In genomic region chr16:726438-727290, GRCh38 we compare ENCODE assay signal across 8 cellular contexts. TPM values are rescaled to one million over a fixed set of nuclear protein-coding genes. Genes with fewer than 3 reads are reported as not detected.
A peak's percentile ranks its signal among the peaks of the same experiment; 100 is the strongest.
DNase-seq lines count a peak whose midpoint lies in the region; ATAC-seq, FAIRE-seq and TF ChIP-seq lines count a peak whose summit lies in the region.

CCDC78 (minus strand) TSS chr16:726443; CDS start chr16:726367, 76 bp downstream.
HAGHL (plus strand) TSS chr16:727106; CDS start chr16:727510, 404 bp downstream.

- H3K9me3 ChIP-seq in NT2/D1 (ENCODE audit: insufficient read depth, low read length): no peaks in the 10 kb centered on the region; the same call in 1 of the 2 replicates
- H3K9me3 ChIP-seq in gastroesophageal sphincter: no peaks in the 10 kb centered on the region

- peak within 1 kb of the TSS in 2 of 4 donors; percentile 3 to 51 for H3K27ac ChIP-seq in gastroesophageal sphincter

- no CpG with 5 or more reads among the region's 88 CpGs for WGBS in gastroesophageal sphincter (ENCODE audit: low coverage in 1 of 2), 2 donors

- peaks cover 24% of the 10 kb centered on the region for H3K4me1 ChIP-seq in NT2/D1 (ENCODE audit: insufficient read depth, insufficient read length)
- H3K4me1 ChIP-seq in gastroesophageal sphincter: peaks cover 0 to 45% (median 24%) of the 10 kb centered on the region in 3 donors

- TF ChIP-seq CTCF in AG04449 (IDR thresholded peaks at IDR 0.05; ENCODE audit: insufficient read depth, low read length, missing control alignments): no peak
- TF ChIP-seq CTCF in gastroesophageal sphincter (IDR thresholded peaks at IDR 0.05): no peak

- TF ChIP-seq EP300 in gastroesophageal sphincter (IDR thresholded peaks at IDR 0.05): no peak

- H3K4me3 ChIP-seq in AG04449 (ENCODE audit: low read depth, low read length) (peak within 1 kb of the TSS; percentile 71), NT2/D1 (ENCODE audit: insufficient read length, low read depth) (peak within 1 kb of the TSS; percentile 91), gastroesophageal sphincter (peak within 1 kb of the TSS; percentile 6 to 56)

- CTCF ChIA-PET in AG04449 (lab: Yijun Ruan, JAX): interaction anchor here (1.1 to 7.4 kb wide), 3 partner anchors 10 to 14 kb away, joined by 3 to 75 read pairs (median 16); partner anchors contain the start of genes CIAO3 and METRN

- H3K9ac ChIP-seq in NT2/D1 (ENCODE audit: insufficient read length, low read depth): peak within 1 kb of the TSS; percentile 96

- POLR2A ChIA-PET in AG04449 (lab: Yijun Ruan, JAX): no interaction called here

- peaks cover 6% of the 10 kb centered on the region for H3K27me3 ChIP-seq in NT2/D1 (ENCODE audit: insufficient read depth, insufficient read length)
- peaks cover 55% of the 10 kb centered on the region for H3K27me3 ChIP-seq in gastroesophageal sphincter

- TF ChIP-seq POLR2A in GM19099 (IDR thresholded peaks at IDR 0.05; ENCODE audit: extremely low read depth, insufficient read length, low read depth) (peak; percentile 6), gastroesophageal sphincter (IDR thresholded peaks at IDR 0.05) (no peak)

- FAIRE-seq in urothelium cell line (lab: Jason Lieb, UNC): peak; percentile 17

- DNase-seq in AG04449 (ENCODE audit: low read depth, low spot score): no peak
- peak; percentile 62 for DNase-seq in NT2/D1 (ENCODE audit: low read depth, low spot score)
- DNase-seq in activated effector memory CD4-positive, alpha-beta T cell treated with Interleukin-2 at 50 U/mL for 16 hours: peak; percentile 55
- DNase-seq in nucleus accumbens (lab: John Stamatoyannopoulos, UW): peak in 44 of 56 donors; percentile 12 to 76 (median 48)
- DNase-seq in urothelium cell line (ENCODE audit: low spot score): peak; percentile 78

- ATAC-seq in gastroesophageal sphincter (peak; percentile 41), GM18909 (IDR thresholded peaks at IDR 0.05; ENCODE audit: poor library complexity, unreplicated experiment) (no peak)

- peaks cover 39% of the 10 kb centered on the region for H3K36me3 ChIP-seq in NT2/D1 (ENCODE audit: insufficient read depth, insufficient read length, low read length)
- H3K36me3 ChIP-seq in gastroesophageal sphincter: peaks cover 0 to 32% of the 10 kb centered on the region in 2 donors

RNA-seq across cellular contexts. Expression of gene CCDC78, which starts in this region (rescaled TPM):
- total RNA-seq in gastroesophageal sphincter: under 1 TPM in 1 of 4 donors, not detected in 3; 0.13 TPM

RNA-seq across cellular contexts. Expression of gene HAGHL, which starts in this region (rescaled TPM):
- total RNA-seq in gastroesophageal sphincter: 1 to 10 TPM; 1.1 to 4.8 (median 2.8) TPM

Comparison
In these comparisons a context has a peak if more than half of its experiments do, and no peak if none do; other contexts are left out.
1. H3K4me3 ChIP-seq: peak in every context shown above with its lines; median percentile 91 in NT2/D1; 71 in AG04449; 31 in gastroesophageal sphincter.